Comparison of ENCODE assay signal across 13 cellular contexts in the genomic region with DNA sequence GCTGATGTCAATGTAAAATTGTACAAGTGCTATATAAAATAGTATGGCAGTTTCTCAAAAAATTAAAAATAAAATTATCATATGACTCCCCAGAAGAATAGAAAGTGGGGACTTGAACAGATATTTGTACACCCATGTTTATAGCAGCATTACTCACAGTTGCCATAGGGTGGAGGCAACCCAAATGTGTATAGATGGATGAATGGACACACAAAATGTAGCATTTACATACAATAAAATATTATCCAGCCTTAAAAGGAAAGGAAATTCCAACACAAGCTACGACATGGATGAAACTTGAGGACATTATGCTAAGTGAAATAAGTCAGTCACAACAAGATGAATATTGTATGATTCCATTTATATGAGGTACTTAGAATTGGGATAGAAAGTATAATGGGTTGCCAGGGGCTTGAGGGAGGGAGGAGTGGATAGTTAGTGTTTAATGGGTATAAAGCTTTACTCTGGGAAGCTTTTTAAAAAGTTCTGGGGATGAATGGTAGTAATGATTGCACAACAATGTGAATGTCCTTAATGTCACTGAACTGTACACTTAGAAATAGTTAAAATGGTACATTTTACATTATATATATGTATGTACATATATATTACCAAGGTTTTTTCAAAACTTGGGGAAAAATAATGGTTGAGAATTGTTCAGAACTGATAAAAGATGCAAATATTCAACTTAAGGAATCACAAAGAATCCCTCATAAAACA.
"Had no signal": no experiment of that assay in that cellular context is flagged by ENCODE, and none has a peak within 500 bp of the region (broad histone marks: within the 10 kb centered on the region; RNA-seq: fewer than 3 reads in every experiment).

No MANE protein-coding gene starts in this region.

- ATAC-seq: lower lobe of right lung, pancreas had no signal

- H3K4me3 ChIP-seq: lower lobe of right lung, neural progenitor cell, pancreas, stomach, testis, upper lobe of left lung had no signal

- H3K9me3 ChIP-seq: lower lobe of right lung, pancreas, stomach, testis, upper lobe of left lung had no signal

- H3K4me1 ChIP-seq: neural progenitor cell, pancreas, testis had no signal

- H3K4me2 ChIP-seq: neural progenitor cell had no signal

- H2AFZ ChIP-seq: neural progenitor cell had no signal

- DNase-seq: activated CD4-positive, CD25-positive, alpha-beta regulatory T cell treated with anti-CD3 and anti-CD28 coated beads, Interleukin-2, amount 50 U/mL, for 72 hours; activated T-cell treated with anti-CD3 and anti-CD28 coated beads, Interleukin-2, amount 50 U/mL, for 24 hours; amniotic stem cell; cortex of kidney; effector CD8-positive, alpha-beta T cell; foreskin melanocyte; lower lobe of right lung; pancreas; stimulated activated CD4-positive, alpha-beta T cell treated with anti-CD3 and anti-CD28 coated beads, Interleukin-1b, Interleukin-23, amount 100 ng/mL, for 48 hours; stomach; testis; upper lobe of left lung had no signal

- H3K27me3 ChIP-seq: neural progenitor cell, pancreas, stomach, testis, upper lobe of left lung had no signal

- H3K27ac ChIP-seq: lower lobe of right lung, neural progenitor cell, pancreas, stomach, testis, upper lobe of left lung had no signal

- H3K9ac ChIP-seq: neural progenitor cell had no signal

- H3K36me3 ChIP-seq: lower lobe of right lung, neural progenitor cell, pancreas, stomach, upper lobe of left lung had no signal
